In the genomic region with DNA sequence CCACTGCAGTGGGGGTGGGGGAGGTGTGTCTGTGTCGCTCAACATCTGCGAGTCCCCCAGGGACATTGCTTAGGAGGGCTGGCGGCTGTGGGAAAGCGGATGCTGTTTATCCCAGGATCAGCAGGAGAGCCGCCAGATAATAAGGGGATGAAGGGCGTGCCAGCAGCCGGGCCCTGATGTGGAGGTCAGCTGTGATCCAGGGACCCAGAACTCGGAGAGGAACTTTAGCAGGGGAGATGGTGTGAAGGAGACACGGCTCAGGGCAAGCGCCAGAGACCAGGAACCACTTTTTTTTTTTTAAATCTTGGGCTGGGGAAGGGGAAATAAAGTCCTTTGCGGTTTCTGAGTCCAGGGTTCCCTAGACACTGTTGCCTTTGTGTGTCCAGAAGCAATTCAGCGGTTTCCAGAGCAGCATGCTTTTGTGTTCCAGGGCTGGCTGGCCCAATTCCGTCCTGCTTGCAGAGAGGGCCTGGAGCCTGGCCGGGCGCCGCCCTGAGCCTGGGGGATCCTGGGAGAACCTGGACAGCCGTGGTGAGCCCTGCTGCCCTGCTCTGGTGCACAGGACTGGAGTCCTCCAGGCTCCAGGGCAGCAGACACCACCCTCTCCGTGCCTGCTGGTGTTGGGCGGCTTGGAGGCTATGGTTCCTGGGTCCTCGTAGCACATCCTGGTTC, we compare ENCODE assay signal across 2 cellular contexts.
TF ChIP-seq lines count a peak whose summit lies in the region.

A gene with protein sequence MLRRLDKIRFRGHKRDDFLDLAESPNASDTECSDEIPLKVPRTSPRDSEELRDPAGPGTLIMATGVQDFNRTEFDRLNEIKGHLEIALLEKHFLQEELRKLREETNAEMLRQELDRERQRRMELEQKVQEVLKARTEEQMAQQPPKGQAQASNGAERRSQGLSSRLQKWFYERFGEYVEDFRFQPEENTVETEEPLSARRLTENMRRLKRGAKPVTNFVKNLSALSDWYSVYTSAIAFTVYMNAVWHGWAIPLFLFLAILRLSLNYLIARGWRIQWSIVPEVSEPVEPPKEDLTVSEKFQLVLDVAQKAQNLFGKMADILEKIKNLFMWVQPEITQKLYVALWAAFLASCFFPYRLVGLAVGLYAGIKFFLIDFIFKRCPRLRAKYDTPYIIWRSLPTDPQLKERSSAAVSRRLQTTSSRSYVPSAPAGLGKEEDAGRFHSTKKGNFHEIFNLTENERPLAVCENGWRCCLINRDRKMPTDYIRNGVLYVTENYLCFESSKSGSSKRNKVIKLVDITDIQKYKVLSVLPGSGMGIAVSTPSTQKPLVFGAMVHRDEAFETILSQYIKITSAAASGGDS (plus strand): TSS at position 557 of the 672 bp plus-strand sequence. CDS start 6,414 bp downstream, outside the sequence.

TF ChIP-seq in K562, 482 proteins besides CTCF, POLR2A, EP300 and RAD21 (continued from another document):
- TF ChIP-seq BRD9 (IDR thresholded peaks at IDR 0.05; ENCODE audit: low read depth, partially characterized antibody), result no peak
- TF ChIP-seq PHF8 (IDR thresholded peaks at IDR 0.05; ENCODE audit: borderline replicate concordance, low read length), result no peak
- TF ChIP-seq HNRNPUL1 (IDR thresholded peaks at IDR 0.05; ENCODE audit: low read length), result no peak
TF ChIP-seq in K562: peak in this region for 0.

TF ChIP-seq in liver, 16 proteins besides CTCF, POLR2A, EP300 and RAD21 (continued from another document):
- TF ChIP-seq, protein P1, sequence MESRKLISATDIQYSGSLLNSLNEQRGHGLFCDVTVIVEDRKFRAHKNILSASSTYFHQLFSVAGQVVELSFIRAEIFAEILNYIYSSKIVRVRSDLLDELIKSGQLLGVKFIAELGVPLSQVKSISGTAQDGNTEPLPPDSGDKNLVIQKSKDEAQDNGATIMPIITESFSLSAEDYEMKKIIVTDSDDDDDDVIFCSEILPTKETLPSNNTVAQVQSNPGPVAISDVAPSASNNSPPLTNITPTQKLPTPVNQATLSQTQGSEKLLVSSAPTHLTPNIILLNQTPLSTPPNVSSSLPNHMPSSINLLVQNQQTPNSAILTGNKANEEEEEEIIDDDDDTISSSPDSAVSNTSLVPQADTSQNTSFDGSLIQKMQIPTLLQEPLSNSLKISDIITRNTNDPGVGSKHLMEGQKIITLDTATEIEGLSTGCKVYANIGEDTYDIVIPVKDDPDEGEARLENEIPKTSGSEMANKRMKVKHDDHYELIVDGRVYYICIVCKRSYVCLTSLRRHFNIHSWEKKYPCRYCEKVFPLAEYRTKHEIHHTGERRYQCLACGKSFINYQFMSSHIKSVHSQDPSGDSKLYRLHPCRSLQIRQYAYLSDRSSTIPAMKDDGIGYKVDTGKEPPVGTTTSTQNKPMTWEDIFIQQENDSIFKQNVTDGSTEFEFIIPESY (IDR thresholded peaks at IDR 0.05), result no peak
- TF ChIP-seq FOXA2 (IDR thresholded peaks at IDR 0.05) (no peak), EGR1 (IDR thresholded peaks at IDR 0.05; ENCODE audit: low read depth in 2 of 2) (no peak), SP1 (IDR thresholded peaks at IDR 0.05) (no peak), HNF4A (conservative IDR thresholded peaks at IDR 0.05) (no peak), JUND (IDR thresholded peaks at IDR 0.05) (no peak)
- TF ChIP-seq, protein P2, sequence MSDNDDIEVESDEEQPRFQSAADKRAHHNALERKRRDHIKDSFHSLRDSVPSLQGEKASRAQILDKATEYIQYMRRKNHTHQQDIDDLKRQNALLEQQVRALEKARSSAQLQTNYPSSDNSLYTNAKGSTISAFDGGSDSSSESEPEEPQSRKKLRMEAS (IDR thresholded peaks at IDR 0.05), result no peak
- TF ChIP-seq, protein P3, sequence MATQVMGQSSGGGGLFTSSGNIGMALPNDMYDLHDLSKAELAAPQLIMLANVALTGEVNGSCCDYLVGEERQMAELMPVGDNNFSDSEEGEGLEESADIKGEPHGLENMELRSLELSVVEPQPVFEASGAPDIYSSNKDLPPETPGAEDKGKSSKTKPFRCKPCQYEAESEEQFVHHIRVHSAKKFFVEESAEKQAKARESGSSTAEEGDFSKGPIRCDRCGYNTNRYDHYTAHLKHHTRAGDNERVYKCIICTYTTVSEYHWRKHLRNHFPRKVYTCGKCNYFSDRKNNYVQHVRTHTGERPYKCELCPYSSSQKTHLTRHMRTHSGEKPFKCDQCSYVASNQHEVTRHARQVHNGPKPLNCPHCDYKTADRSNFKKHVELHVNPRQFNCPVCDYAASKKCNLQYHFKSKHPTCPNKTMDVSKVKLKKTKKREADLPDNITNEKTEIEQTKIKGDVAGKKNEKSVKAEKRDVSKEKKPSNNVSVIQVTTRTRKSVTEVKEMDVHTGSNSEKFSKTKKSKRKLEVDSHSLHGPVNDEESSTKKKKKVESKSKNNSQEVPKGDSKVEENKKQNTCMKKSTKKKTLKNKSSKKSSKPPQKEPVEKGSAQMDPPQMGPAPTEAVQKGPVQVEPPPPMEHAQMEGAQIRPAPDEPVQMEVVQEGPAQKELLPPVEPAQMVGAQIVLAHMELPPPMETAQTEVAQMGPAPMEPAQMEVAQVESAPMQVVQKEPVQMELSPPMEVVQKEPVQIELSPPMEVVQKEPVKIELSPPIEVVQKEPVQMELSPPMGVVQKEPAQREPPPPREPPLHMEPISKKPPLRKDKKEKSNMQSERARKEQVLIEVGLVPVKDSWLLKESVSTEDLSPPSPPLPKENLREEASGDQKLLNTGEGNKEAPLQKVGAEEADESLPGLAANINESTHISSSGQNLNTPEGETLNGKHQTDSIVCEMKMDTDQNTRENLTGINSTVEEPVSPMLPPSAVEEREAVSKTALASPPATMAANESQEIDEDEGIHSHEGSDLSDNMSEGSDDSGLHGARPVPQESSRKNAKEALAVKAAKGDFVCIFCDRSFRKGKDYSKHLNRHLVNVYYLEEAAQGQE (IDR thresholded peaks at IDR 0.05), result no peak
TF ChIP-seq in liver: peak in this region for 0.
